16 cellular contexts compared by ENCODE assay signal in the genomic region with DNA sequence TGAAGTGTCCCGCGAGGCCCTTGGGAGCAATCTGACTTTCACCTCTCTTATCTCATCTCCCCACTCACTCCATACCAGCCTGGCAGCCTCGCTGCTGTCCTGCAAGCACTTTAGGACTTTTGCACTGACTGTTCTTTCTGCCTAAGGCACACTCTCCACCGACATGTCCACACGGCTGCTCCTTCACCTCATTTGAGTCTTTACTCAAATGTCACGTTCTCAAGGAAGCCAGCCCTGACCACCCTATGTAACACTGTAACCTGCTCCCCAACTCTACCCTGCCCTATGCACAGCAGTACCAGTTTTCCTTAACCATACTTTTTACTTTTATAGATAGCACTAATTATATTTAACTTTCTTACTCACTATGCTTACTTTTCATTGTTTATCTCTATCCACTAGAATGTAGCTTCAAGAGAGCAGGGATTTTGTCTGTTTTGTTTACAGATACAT. TPM values are rescaled to one million over a fixed set of nuclear protein-coding genes. Genes with fewer than 3 reads are reported as not detected.
DNase-seq lines count a peak whose midpoint lies in the region; ATAC-seq and TF ChIP-seq lines count a peak whose summit lies in the region.
"Had no signal": no experiment of that assay in that cellular context is flagged by ENCODE, and none has a peak within 500 bp of the region (broad histone marks: within the 10 kb centered on the region; RNA-seq: fewer than 3 reads in every experiment).

No MANE protein-coding gene starts in this region.

- no peaks in the 10 kb centered on the region for H3K27me3 ChIP-seq in IMR-90 (ENCODE audit: control insufficient read depth, insufficient read depth, low read length)
- H3K27me3 ChIP-seq: BLaER1 treated with 17β-estradiol and CSF1 and Interleukin-3, amounts not matched to agents 10 nM and 100 nM; spleen; tibial artery had no signal

- POLR2A ChIA-PET in IMR-90 (lab: Charles Lee; ENCODE audit: unreplicated experiment) = no interaction called here

- H3K36me3 ChIP-seq in IMR-90 (ENCODE audit: control insufficient read depth, insufficient read depth, low read length) = no peaks in the 10 kb centered on the region
- H3K36me3 ChIP-seq: BLaER1 treated with 17β-estradiol and CSF1 and Interleukin-3, amounts not matched to agents 10 nM and 100 nM; spleen; tibial artery had no signal

- ATAC-seq in IMR-90 (ENCODE audit: low read depth) = peak; percentile 69
- ATAC-seq: left lobe of liver; stimulated activated effector memory CD8-positive, alpha-beta T cell treated with anti-CD3 and anti-CD28 coated beads, Interleukin-12 subunit alpha, Interleukin-12 subunit beta, amount 100 ng/mL, for 72 hours had no signal

- no peak overlapping the region for H4K91ac ChIP-seq in IMR-90 (ENCODE audit: insufficient read depth, low read depth, low read length)

- H2BK120ac ChIP-seq in IMR-90 (ENCODE audit: low read depth, low read length) = no peak overlapping the region

- no peak overlapping the region for H3K18ac ChIP-seq in IMR-90 (ENCODE audit: low read depth, low read length)

- intact Hi-C loops in IMR-90 (cut with micrococcal nuclease) = no loop called here

- H3K4me2 ChIP-seq in IMR-90 (ENCODE audit: low read depth, low read length) = peak overlapping the region; percentile 23; the same call in 1 of the 2 replicates
- H3K4me2 ChIP-seq: BLaER1 treated with 17β-estradiol and CSF1 and Interleukin-3, amounts not matched to agents 10 nM and 100 nM had no signal

- H2BK15ac ChIP-seq in IMR-90 (ENCODE audit: low read depth, low read length) = no peak overlapping the region

- H4K5ac ChIP-seq in IMR-90 (ENCODE audit: low read depth, low read length) = no peak overlapping the region

- H3K14ac ChIP-seq in IMR-90 (replicated peaks; ENCODE audit: low read depth, low read length) = 0 out of 2 replicates have a peak overlapping the region, but pooled peaks have one; percentile 18

- H3K9me1 ChIP-seq in IMR-90 (ENCODE audit: insufficient read depth, low read length) = peaks cover 4% of the 10 kb centered on the region; the same call in 1 of the 2 replicates

- no TSS peak for BruUV-seq in IMR-90 (replicated peaks; lab: Mats Ljungman, UMichigan)

- in situ Hi-C loops in IMR-90 (cut with MboI; ENCODE audit: low sequenced_read_pairs) = no loop called here

- TF ChIP-seq POLR2A in IMR-90 (IDR thresholded peaks at IDR 0.05; ENCODE audit: low read depth, low read length) = no peak

- peaks cover 4% of the 10 kb centered on the region; the same call in 1 of the 2 replicates for H3K4me1 ChIP-seq in IMR-90 (ENCODE audit: control insufficient read depth, insufficient read depth, low read length)
- H3K4me1 ChIP-seq: BLaER1 treated with 17β-estradiol and CSF1 and Interleukin-3, amounts not matched to agents 10 nM and 100 nM; spleen had no signal

- no peak overlapping the region for H3K9ac ChIP-seq in IMR-90 (ENCODE audit: low read depth, low read length)
- H3K9ac ChIP-seq: BLaER1 treated with 17β-estradiol and CSF1 and Interleukin-3, amounts not matched to agents 10 nM and 100 nM had no signal

- peaks cover 7 to 44% of the 10 kb centered on the region in 2 experiments; a peak in 3 of 4 replicates for H3K79me1 ChIP-seq in IMR-90 (ENCODE audit: low read depth in 1 of 2, low read length in 2 of 2)

- H4K20me1 ChIP-seq in IMR-90 (ENCODE audit: insufficient read depth, low read length) = peaks cover 9% of the 10 kb centered on the region
- H4K20me1 ChIP-seq: BLaER1 treated with 17β-estradiol and CSF1 and Interleukin-3, amounts not matched to agents 10 nM and 100 nM had no signal

- H4K8ac ChIP-seq in IMR-90 (ENCODE audit: low read depth in 2 of 2, low read length in 2 of 2) = no peak overlapping the region

- H2BK20ac ChIP-seq in IMR-90 (ENCODE audit: low read depth, low read length) = no peak overlapping the region

- H2AK9ac ChIP-seq in IMR-90 (replicated peaks; ENCODE audit: low read depth, low read length, poor library complexity) = no peak overlapping the region

- no peak overlapping the region for H3K4me3 Mint-ChIP-seq in nephron progenitor cell
- H3K4me3 Mint-ChIP-seq: stimulated activated effector memory CD8-positive, alpha-beta T cell treated with anti-CD3 and anti-CD28 coated beads, Interleukin-12 subunit alpha, Interleukin-12 subunit beta, amount 100 ng/mL, for 72 hours had no signal

- H3K9me3 ChIP-seq in IMR-90 (ENCODE audit: control insufficient read depth, insufficient read depth, low read length) = no peaks in the 10 kb centered on the region
- H3K9me3 ChIP-seq: tibial artery had no signal

- CTCF ChIA-PET in IMR-90 (lab: Yijun Ruan, JAX) = no interaction called here

- H3K56ac ChIP-seq in IMR-90 (ENCODE audit: extremely low read depth, insufficient read depth, low read length) = no peak overlapping the region

- TF ChIP-seq CTCF in IMR-90 (conservative IDR thresholded peaks at IDR 0.05; ENCODE audit: low read depth, low read length) (no peak), VCaP (conservative IDR thresholded peaks at IDR 0.05) (no peak), nephron progenitor cell (IDR thresholded peaks at IDR 0.05) (no peak)

- no peaks in the 10 kb centered on the region for H3K36me3 Mint-ChIP-seq in nephron progenitor cell (ENCODE audit: low read depth)
- H3K36me3 Mint-ChIP-seq: stimulated activated effector memory CD8-positive, alpha-beta T cell treated with anti-CD3 and anti-CD28 coated beads, Interleukin-12 subunit alpha, Interleukin-12 subunit beta, amount 100 ng/mL, for 72 hours had no signal

- H2BK5ac ChIP-seq in IMR-90 (ENCODE audit: low read depth, low read length, poor library complexity, severe bottlenecking) = no peak overlapping the region

- 0 out of 2 replicates have a peak overlapping the region, but pooled peaks have one; percentile 1 for H3K4ac ChIP-seq in IMR-90 (ENCODE audit: low read depth, low read length)

- no peak overlapping the region for H2AFZ ChIP-seq in IMR-90 (replicated peaks; ENCODE audit: low read length, poor library complexity)

- H3K27ac ChIP-seq in IMR-90 (ENCODE audit: insufficient read depth, low read length) (no peak overlapping the region), VCaP (peak overlapping the region; percentile 93), caudate nucleus (ENCODE audit: low read depth, low read length) (no peak overlapping the region)
- H3K27ac ChIP-seq: BLaER1 treated with 17β-estradiol and CSF1 and Interleukin-3, amounts not matched to agents 10 nM and 100 nM; spleen; tibial artery had no signal

- no peaks in the 10 kb centered on the region for H3K27me3 Mint-ChIP-seq in nephron progenitor cell (ENCODE audit: low read depth, poor library complexity)

- 61% methylated on average over 4 of the region's 6 CpGs; no CpG with 5 or more reads in 1 of the 2 experiments for WGBS in IMR-90 (ENCODE audit: extremely low coverage in 2 of 2, insufficient read length in 1 of 2), 2 experiments

- no peaks in the 10 kb centered on the region for H3K9me3 Mint-ChIP-seq in nephron progenitor cell

- H3K4me3 ChIP-seq in IMR-90 (ENCODE audit: insufficient read depth, low read depth, low read length) = no peak overlapping the region
- H3K4me3 ChIP-seq: BLaER1 treated with 17β-estradiol and CSF1 and Interleukin-3, amounts not matched to agents 10 nM and 100 nM; spleen; tibial artery had no signal

- DNase-seq in DMS79 treated with DMSO at 0.1 percent for 48 hours (lab: John Stamatoyannopoulos, UW) (peak; percentile 51), IMR-90 (no peak), nephron progenitor cell (no peak), caudate nucleus (lab: John Stamatoyannopoulos, UW) (no peak), T-helper 9 cell (no peak), kidney glomerular epithelial cell (lab: John Stamatoyannopoulos, UW) (no peak)
- DNase-seq: activated CD4-positive, CD25-positive, alpha-beta regulatory T cell; activated gamma-delta T cell treated with Interleukin-2 at 50 U/mL for 16 hours; Kasumi-1; NK-92 treated with Interleukin-12 subunit alpha and Interleukin-12 subunit beta, amount 100 ng/mL, for 24 hours; spleen; tibial artery had no signal

- H3K27ac Mint-ChIP-seq in nephron progenitor cell = peak overlapping the region; percentile 66
- H3K27ac Mint-ChIP-seq: stimulated activated effector memory CD8-positive, alpha-beta T cell treated with anti-CD3 and anti-CD28 coated beads, Interleukin-12 subunit alpha, Interleukin-12 subunit beta, amount 100 ng/mL, for 72 hours had no signal

- no peak overlapping the region for H3K23ac ChIP-seq in IMR-90 (ENCODE audit: low read depth, low read length)

- 0 out of 2 replicates have a peak overlapping the region, but pooled peaks have one; percentile 7 for H2AK5ac ChIP-seq in IMR-90 (ENCODE audit: low read depth, low read length)

- H3K4me1 Mint-ChIP-seq in nephron progenitor cell = peaks cover 7% of the 10 kb centered on the region
- H3K4me1 Mint-ChIP-seq: stimulated activated effector memory CD8-positive, alpha-beta T cell treated with anti-CD3 and anti-CD28 coated beads, Interleukin-12 subunit alpha, Interleukin-12 subunit beta, amount 100 ng/mL, for 72 hours had no signal

- dilution Hi-C loops in IMR-90 (cut with HindIII; ENCODE audit: low sequenced_read_pairs, unreplicated experiment) = no loop called here

- no peak for TF ChIP-seq RAD21 in IMR-90 (IDR thresholded peaks at IDR 0.05; ENCODE audit: low read length)

TF ChIP-seq in IMR-90, 13 proteins besides CTCF, POLR2A, EP300 and RAD21:
- TF ChIP-seq USF2 (IDR thresholded peaks at IDR 0.05; ENCODE audit: low read depth, low read length) (no peak), SMC3 (IDR thresholded peaks at IDR 0.05; ENCODE audit: low read depth, low read length) (no peak), NFE2L2 (IDR thresholded peaks at IDR 0.05; ENCODE audit: low read depth, low read length) (no peak)
TF ChIP-seq in IMR-90: peak in this region for 0.

RNA-seq across cellular contexts. Expression of gene PRKD1, which starts 32.0 kb away (rescaled TPM):
- 12.8 and 12.9 TPM in 2 replicates for total RNA-seq in IMR-90 (2012; rRNA removed)
- 12.2 and 14.2 TPM in 2 replicates for polyA plus RNA-seq in IMR-90 (2012; rRNA removed)
- polyA plus RNA-seq in IMR-90 (2012; cell fraction: cytosol; rRNA removed) = 4.0 and 5.8 TPM in 2 replicates
- 5.6 and 31.1 TPM in 2 replicates for polyA plus RNA-seq in IMR-90 (2012; cell fraction: nucleus; rRNA removed; ENCODE audit: low replicate concordance)
